Comparison of ENCODE assay signal across 23 cellular contexts in genomic region chr1:179385510-179385909, GRCh38. TPM values are rescaled to one million over a fixed set of nuclear protein-coding genes. Genes with fewer than 3 reads are reported as not detected.
DNase-seq lines count a peak whose midpoint lies in the region; ATAC-seq, FAIRE-seq and TF ChIP-seq lines count a peak whose summit lies in the region.
"Had no signal": no experiment of that assay in that cellular context is flagged by ENCODE, and none has a peak within 500 bp of the region (broad histone marks: within the 10 kb centered on the region; RNA-seq: fewer than 3 reads in every experiment).

No MANE protein-coding gene starts in this region.

- no peak for TF ChIP-seq RAD21 in K562 (CRISPR knock-in tag; conservative IDR thresholded peaks at IDR 0.05 in 1 of 2, IDR thresholded peaks at IDR 0.05 in 1 of 2)

- H3K27ac ChIP-seq in HEK293 (ENCODE audit: extremely low read depth, low read depth, low read length) = no peak overlapping the region
- no peak overlapping the region for H3K27ac ChIP-seq in K562 (ENCODE audit: extremely low read depth, low read depth, low read length)
- no peak overlapping the region for H3K27ac ChIP-seq in neural progenitor cell
- H3K27ac ChIP-seq in smooth muscle cell (ENCODE audit: low read depth) = no peak overlapping the region
- H3K27ac ChIP-seq in adrenal gland = no peak overlapping the region
- H3K27ac ChIP-seq: BLaER1 had no signal

- H3K4me3 ChIP-seq in HEK293 (ENCODE audit: low read depth, low read length) (no peak overlapping the region), K562 (no peak overlapping the region), neural progenitor cell (no peak overlapping the region), smooth muscle cell (no peak overlapping the region), adrenal gland (no peak overlapping the region)
- H3K4me3 ChIP-seq: BLaER1 had no signal

- CTCF ChIA-PET in HEK293 (lab: Yijun Ruan, JAX) = no interaction called here
- CTCF ChIA-PET in K562 (lab: Yijun Ruan, JAX; ENCODE audit: low intra/inter-chr PET ratio) = interaction anchor here (0.6 kb wide), 1 partner anchor 306 kb away, joined by 3 read pairs; no protein-coding TSS in a partner anchor

- H3K4me2 ChIP-seq in K562 (ENCODE audit: insufficient read depth, low read length) (no peak overlapping the region), neural progenitor cell (no peak overlapping the region), smooth muscle cell (no peak overlapping the region)
- H3K4me2 ChIP-seq: BLaER1 had no signal

- in situ Hi-C loops in K562 (cut with MboI) = loop anchor here (10.0 kb wide), 1 partner anchor 591 kb away; no protein-coding TSS in a partner anchor

- peak; percentile 37; the same call in 2 of the 3 replicates for ATAC-seq in K562
- ATAC-seq in HG03108 (IDR thresholded peaks at IDR 0.05; ENCODE audit: unreplicated experiment) = no peak

- H2AFZ ChIP-seq in K562 (ENCODE audit: low read depth, low read length) = no peak overlapping the region
- H2AFZ ChIP-seq in neural progenitor cell (replicated peaks) = no peak overlapping the region
- no peak overlapping the region for H2AFZ ChIP-seq in smooth muscle cell (ENCODE audit: low read depth)

- H4K20me1 ChIP-seq in K562 (replicated peaks; ENCODE audit: control insufficient read depth, insufficient read depth, low read length) = no peaks in the 10 kb centered on the region
- H4K20me1 ChIP-seq in neural progenitor cell (ENCODE audit: low read depth) = no peaks in the 10 kb centered on the region
- H4K20me1 ChIP-seq in smooth muscle cell (ENCODE audit: low read depth) = no peaks in the 10 kb centered on the region
- H4K20me1 ChIP-seq: BLaER1 had no signal

- no peaks in the 10 kb centered on the region for H3K4me1 ChIP-seq in HEK293 (ENCODE audit: control insufficient read depth, insufficient read depth, low read length)
- H3K4me1 ChIP-seq in K562 (replicated peaks in 1 of 2; ENCODE audit: control insufficient read depth in 2 of 2, insufficient read depth in 2 of 2, low read length in 2 of 2) = no peaks in the 10 kb centered on the region
- no peaks in the 10 kb centered on the region for H3K4me1 ChIP-seq in neural progenitor cell
- no peaks in the 10 kb centered on the region for H3K4me1 ChIP-seq in smooth muscle cell (ENCODE audit: low read depth)
- no peaks in the 10 kb centered on the region for H3K4me1 ChIP-seq in adrenal gland (replicated peaks in 1 of 2)
- H3K4me1 ChIP-seq: BE2C, BLaER1 had no signal

- H3K9ac ChIP-seq in K562 (ENCODE audit: insufficient read depth in 1 of 2, low read depth in 2 of 2, low read length in 2 of 2) (no peak overlapping the region), neural progenitor cell (no peak overlapping the region), smooth muscle cell (ENCODE audit: low read depth) (no peak overlapping the region)
- H3K9ac ChIP-seq: BLaER1 had no signal

- H3F3A ChIP-seq in neural progenitor cell (ENCODE audit: low read depth) (no peaks in the 10 kb centered on the region), smooth muscle cell (ENCODE audit: low read depth) (no peaks in the 10 kb centered on the region)

- TF ChIP-seq POLR2A in K562 (conservative IDR thresholded peaks at IDR 0.05) (no peak), adrenal gland (IDR thresholded peaks at IDR 0.05) (no peak)

- H3K27me3 ChIP-seq in K562 (ENCODE audit: control insufficient read depth in 2 of 2, insufficient read depth in 2 of 2, low read length in 2 of 2) (peaks cover 0 to 4% of the 10 kb centered on the region in 2 experiments; a peak in 2 of 5 replicates), neural progenitor cell (no peaks in the 10 kb centered on the region), smooth muscle cell (ENCODE audit: low read depth) (no peaks in the 10 kb centered on the region), adrenal gland (no peaks in the 10 kb centered on the region)
- H3K27me3 ChIP-seq: BE2C, BLaER1 had no signal

- no peak overlapping the region for H3K4me3 Mint-ChIP-seq in neural progenitor cell
- H3K4me3 Mint-ChIP-seq: CD14-positive monocyte; CD4-positive, alpha-beta memory T cell; CD4-positive, CD25-positive, alpha-beta regulatory T cell; CD8-positive, alpha-beta memory T cell had no signal

- no peaks in the 10 kb centered on the region for H3K9me1 ChIP-seq in K562 (ENCODE audit: control insufficient read depth, insufficient read depth, low read length)

- no peaks in the 10 kb centered on the region for H3K36me3 Mint-ChIP-seq in neural progenitor cell
- H3K36me3 Mint-ChIP-seq: CD14-positive monocyte; CD4-positive, alpha-beta memory T cell; CD4-positive, CD25-positive, alpha-beta regulatory T cell; CD8-positive, alpha-beta memory T cell had no signal

- no peak overlapping the region for H3K27ac Mint-ChIP-seq in neural progenitor cell
- H3K27ac Mint-ChIP-seq: CD14-positive monocyte; CD4-positive, alpha-beta memory T cell; CD4-positive, CD25-positive, alpha-beta regulatory T cell; CD8-positive, alpha-beta memory T cell had no signal

- no peaks in the 10 kb centered on the region for H3K27me3 Mint-ChIP-seq in neural progenitor cell (ENCODE audit: insufficient read depth, low read depth)
- H3K27me3 Mint-ChIP-seq: CD8-positive, alpha-beta memory T cell had no signal

- H3K36me3 ChIP-seq in HEK293 (ENCODE audit: control insufficient read depth in 2 of 2, insufficient read depth in 1 of 2, low read length in 2 of 2) (no peaks in the 10 kb centered on the region), K562 (ENCODE audit: control insufficient read depth, insufficient read depth, low read length) (no peaks in the 10 kb centered on the region), neural progenitor cell (no peaks in the 10 kb centered on the region), smooth muscle cell (ENCODE audit: low read depth) (no peaks in the 10 kb centered on the region), adrenal gland (replicated peaks in 1 of 2) (no peaks in the 10 kb centered on the region)
- H3K36me3 ChIP-seq: BE2C, BLaER1 had no signal

- no TSS peak for BruUV-seq in K562 (replicated peaks; lab: Mats Ljungman, UMichigan)

- TF ChIP-seq CTCF in HEK293 (tag by site-specific recombination; IDR thresholded peaks at IDR 0.05) = no peak
- TF ChIP-seq CTCF in K562 (IDR thresholded peaks at IDR 0.05 in 2 of 3, conservative IDR thresholded peaks at IDR 0.05 in 1 of 3; ENCODE audit: insufficient read depth in 2 of 3, low read depth in 1 of 3, low read length in 3 of 3) = no peak
- no peak for TF ChIP-seq CTCF in neural progenitor cell (IDR thresholded peaks at IDR 0.05)
- TF ChIP-seq CTCF in smooth muscle cell (IDR thresholded peaks at IDR 0.05; ENCODE audit: borderline replicate concordance, insufficient read depth, poor library complexity, severe bottlenecking) = no peak
- TF ChIP-seq CTCF in adrenal gland (IDR thresholded peaks at IDR 0.05) = no peak

- intact Hi-C loops in K562 (cut with micrococcal nuclease) = loop anchor here (10.0 kb wide), 1 partner anchor 209 kb away; the partner anchor contains the start of gene TDRD5
- intact Hi-C loops in adrenal gland (cut with DNase I) = no loop called here

- H3K9me3 Mint-ChIP-seq in neural progenitor cell = no peaks in the 10 kb centered on the region
- H3K9me3 Mint-ChIP-seq: CD14-positive monocyte; CD4-positive, alpha-beta memory T cell; CD8-positive, alpha-beta memory T cell had no signal

- no peaks in the 10 kb centered on the region for H3K4me1 Mint-ChIP-seq in neural progenitor cell
- H3K4me1 Mint-ChIP-seq: CD14-positive monocyte; CD4-positive, alpha-beta memory T cell; CD4-positive, CD25-positive, alpha-beta regulatory T cell; CD8-positive, alpha-beta memory T cell had no signal

- POLR2A ChIA-PET in HEK293 (lab: Yijun Ruan, JAX) = no interaction called here
- POLR2A ChIA-PET in K562 (lab: Yijun Ruan, JAX) = no interaction called here

- DNase-seq in K562 (ENCODE audit: extremely low read depth in 1 of 4, low spot score in 3 of 4) (no peak), neural progenitor cell (ENCODE audit: low spot score) (peak; percentile 10), smooth muscle cell (lab: John Stamatoyannopoulos, UW; ENCODE audit: unreplicated experiment) (no peak), adrenal gland (no peak)
- DNase-seq: 8988T; ACHN; BE2C; C1 segment of cervical spinal cord; CD4-positive, alpha-beta memory T cell; CD4-positive, CD25-positive, alpha-beta regulatory T cell; CD8-positive, alpha-beta memory T cell; COR-L47; DMS79 treated with DMSO at 0.1 percent for 48 hours; GF-D8 had no signal

- no peak for TF ChIP-seq EP300 in K562 (IDR thresholded peaks at IDR 0.05; ENCODE audit: low read length)

- H3K79me2 ChIP-seq in K562 (ENCODE audit: control insufficient read depth, insufficient read depth, low read length) = no peaks in the 10 kb centered on the region
- no peaks in the 10 kb centered on the region for H3K79me2 ChIP-seq in neural progenitor cell (ENCODE audit: low read depth)
- H3K79me2 ChIP-seq in smooth muscle cell (ENCODE audit: low read depth) = no peaks in the 10 kb centered on the region

- WGBS in K562 (ENCODE audit: insufficient coverage, low coverage, missing lambda C conversion rate) = 0% methylated on average over 1 of the region's 1 CpG
- WGBS in smooth muscle cell (ENCODE audit: low lambda C conversion rate) = 89% methylated on average over 1 of the region's 1 CpG
- 85 to 100% (median 90%) methylated on average over 1 of the region's 1 CpG for WGBS in adrenal gland, 4 donors

- no peaks in the 10 kb centered on the region for H3K9me3 ChIP-seq in HEK293 (ENCODE audit: control insufficient read depth, insufficient read depth, low read depth, low read length)
- no peaks in the 10 kb centered on the region for H3K9me3 ChIP-seq in K562 (replicated peaks; ENCODE audit: control insufficient read depth, insufficient read depth, low read depth, low read length)
- no peaks in the 10 kb centered on the region for H3K9me3 ChIP-seq in neural progenitor cell (ENCODE audit: low read depth)
- no peaks in the 10 kb centered on the region for H3K9me3 ChIP-seq in smooth muscle cell (replicated peaks; ENCODE audit: low read depth)
- no peaks in the 10 kb centered on the region for H3K9me3 ChIP-seq in adrenal gland (replicated peaks in 1 of 3)
- H3K9me3 ChIP-seq: BE2C, BLaER1 had no signal

- FAIRE-seq in K562 (lab: Jason Lieb, UNC) = no peak
- FAIRE-seq: A204.1, G401.6, GM12891, GM19239 had no signal

RNA-seq across cellular contexts. Expression of gene AXDND1, which starts 19.7 kb away (rescaled TPM):
- total RNA-seq in K562 (2011; cell fraction: chromatin; rRNA removed; ENCODE audit: low replicate concordance) = 0.72 TPM in 1 of 2 replicates, not detected in the other
- total RNA-seq in K562 (2011; cell fraction: nucleolus; rRNA removed) = not detected in 2 replicates
- 0.61 TPM in 1 of 2 replicates, not detected in the other for total RNA-seq in K562 (2011; cell fraction: nucleoplasm; rRNA removed)
- 0.12 TPM in 1 of 2 replicates, not detected in the other for total RNA-seq in K562 (2014; rRNA removed)
- total RNA-seq in K562 (2014; rRNA removed; fragmentation: Illumina TruSeq; extraction: Trizol) = 0.07 and 0.16 TPM in 2 replicates
- total RNA-seq in K562 (2015; rRNA removed; fragmentation: Illumina TruSeq; extraction: Trizol) = 0.38 TPM in 1 of 2 replicates, not detected in the other
- not detected in 2 replicates for total RNA-seq in K562 (2021)
- polyA plus RNA-seq in K562 (2011; rRNA removed) = 0.04 TPM in 1 of 2 replicates, not detected in the other
- not detected in 2 replicates for polyA plus RNA-seq in K562 (2011; cell fraction: cytosol; rRNA removed)
- not detected in 2 replicates for polyA plus RNA-seq in K562 (2011; cell fraction: nucleus; rRNA removed)
- polyA plus RNA-seq in K562 (2012) = 0.06 TPM in 1 of 2 replicates, not detected in the other
- 0.07 TPM in 1 of 2 replicates, not detected in the other for polyA plus RNA-seq in K562 (2014; fragmentation: Illumina TruSeq; extraction: Trizol)
- polyA plus RNA-seq in K562 (2014; fragmentation: Nextera tagmentation; extraction: Ambion mirVana) = under 1 TPM; 0.03 to 0.13 TPM
- not detected in 2 replicates for polyA plus RNA-seq in K562 (2014; rRNA removed)
- 0.12 TPM in 1 of 2 replicates, not detected in the other for polyA minus RNA-seq in K562 (2011; rRNA and poly(A)+ RNA removed)
- polyA minus RNA-seq in K562 (2011; cell fraction: cytosol; rRNA and poly(A)+ RNA removed) = 0.29 TPM in 1 of 2 replicates, not detected in the other
- polyA minus RNA-seq in K562 (2011; cell fraction: nucleus; rRNA and poly(A)+ RNA removed) = not detected in 2 replicates
- total RNA-seq in neural progenitor cell (ENCODE audit: low replicate concordance) = 0.30 and 0.77 TPM in 2 replicates
- 0.09 TPM in 1 of 2 replicates, not detected in the other for total RNA-seq in smooth muscle cell
- polyA plus RNA-seq in smooth muscle cell = 0.27 and 0.41 TPM in 2 replicates
- 10 to 100 TPM in 1 of 8 donors, 1 to 10 TPM in 6, not detected in 1; 1.2 to 24.6 (median 3.6) TPM for total RNA-seq in adrenal gland
- polyA plus RNA-seq in adrenal gland = 1 to 10 TPM; 1.3 to 4.0 (median 3.8) TPM
- total RNA-seq: A673; CD4-positive, CD25-positive, alpha-beta regulatory T cell had no signal
- polyA plus RNA-seq: CD14-positive monocyte; CD4-positive, alpha-beta memory T cell; CD4-positive, CD25-positive, alpha-beta regulatory T cell; CD8-positive, alpha-beta memory T cell had no signal
